17 cellular contexts compared by ENCODE assay signal in genomic region chr13:93502071-93502470, GRCh38.
DNase-seq lines count a peak whose midpoint lies in the region; ATAC-seq, FAIRE-seq and TF ChIP-seq lines count a peak whose summit lies in the region.
"Had no signal": no experiment of that assay in that cellular context is flagged by ENCODE, and none has a peak within 500 bp of the region (broad histone marks: within the 10 kb centered on the region; RNA-seq: fewer than 3 reads in every experiment).

No MANE protein-coding gene starts in this region.

- DNase-seq in H54 (ENCODE audit: insufficient read length, low spot score): no peak
- DNase-seq in HEK293T (ENCODE audit: extremely low spot score): no peak
- DNase-seq in RPMI8226: no peak
- DNase-seq in activated T-cell treated with anti-CD3 and anti-CD28 coated beads, Interleukin-2, amount 50 U/mL, for 1 hour: no peak
- DNase-seq: 8988T; ACHN; BE2C; C1 segment of cervical spinal cord; CD4-positive, alpha-beta memory T cell; CD4-positive, CD25-positive, alpha-beta regulatory T cell; CD8-positive, alpha-beta memory T cell; COR-L47; DMS79 treated with DMSO at 0.1 percent for 48 hours; GF-D8 had no signal

- TF ChIP-seq POLR2A in H54 (IDR thresholded peaks at IDR 0.05; ENCODE audit: low read depth, low read length): no peak

- no peak for ATAC-seq in GM21723 (IDR thresholded peaks at IDR 0.05; ENCODE audit: unreplicated experiment)

- POLR2A ChIA-PET in HEK293T (lab: Yijun Ruan, JAX): no interaction called here

- CTCF ChIA-PET in HEK293T (lab: Yijun Ruan, JAX): no interaction called here

- FAIRE-seq in H54 (lab: Jason Lieb, UNC): peak; percentile 45
- FAIRE-seq: G401.6, GM12891 had no signal

TF ChIP-seq in HEK293T, 16 proteins besides CTCF, POLR2A, EP300 and RAD21:
- TF ChIP-seq BHLHE40 (IDR thresholded peaks at IDR 0.05; ENCODE audit: borderline replicate concordance) (no peak), ELF4 (IDR thresholded peaks at IDR 0.05) (no peak), CTBP1 (IDR thresholded peaks at IDR 0.05; ENCODE audit: borderline replicate concordance) (0 out of 2 replicates have a peak, but pooled peaks have one; percentile 7), HDGF (IDR thresholded peaks at IDR 0.05; ENCODE audit: borderline replicate concordance) (no peak), ARNT (IDR thresholded peaks at IDR 0.05) (no peak), L3MBTL2 (conservative IDR thresholded peaks at IDR 0.05) (no peak), LEF1 (IDR thresholded peaks at IDR 0.05; ENCODE audit: borderline replicate concordance) (no peak)
TF ChIP-seq in HEK293T: peak in this region for 1.
